Comparison of ENCODE assay signal across 9 cellular contexts in the genomic region with DNA sequence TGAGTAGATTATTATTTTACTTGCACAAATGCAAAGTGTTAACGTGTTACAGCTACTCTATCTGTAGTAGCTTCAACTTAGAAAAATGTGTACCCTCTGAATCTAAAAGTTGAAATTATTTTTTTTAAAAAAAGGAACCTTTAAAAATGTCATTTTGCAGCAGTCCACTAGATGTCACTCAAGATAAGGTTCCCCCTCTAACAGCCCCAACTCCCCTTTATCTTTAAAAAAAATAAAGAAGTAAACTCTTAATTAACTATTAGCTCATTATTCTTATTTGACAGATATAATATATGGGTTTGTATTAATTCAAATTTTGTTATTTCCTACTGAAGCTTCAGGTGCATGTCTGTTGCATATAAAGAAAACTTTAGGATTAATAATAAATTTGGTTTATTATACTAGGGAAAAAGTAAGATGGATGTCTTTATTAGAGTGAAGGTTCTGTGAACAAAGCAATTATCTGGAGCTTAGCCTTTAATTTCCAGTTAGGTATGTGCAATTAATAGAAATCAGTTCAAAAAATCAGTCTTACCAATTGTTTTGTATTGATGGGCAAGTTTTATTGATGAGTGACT.
DNase-seq lines count a peak whose midpoint lies in the region; ATAC-seq and TF ChIP-seq lines count a peak whose summit lies in the region.
"Had no signal": no experiment of that assay in that cellular context is flagged by ENCODE, and none has a peak within 500 bp of the region (broad histone marks: within the 10 kb centered on the region; RNA-seq: fewer than 3 reads in every experiment).

No MANE protein-coding gene starts in this region.

- TF ChIP-seq CTCF in choroid plexus epithelial cell (conservative IDR thresholded peaks at IDR 0.05; ENCODE audit: low read depth, low read length) (peak; percentile 63), esophagus squamous epithelium (IDR thresholded peaks at IDR 0.05) (peak in 2 of 6 experiments; percentile 6 to 13)

- H3K27ac ChIP-seq in esophagus squamous epithelium, result no peak overlapping the region

- no peak for TF ChIP-seq POLR2A in esophagus squamous epithelium (IDR thresholded peaks at IDR 0.05)

- DNase-seq in NCI-H2171 treated with DMSO at 0.1 percent for 48 hours (lab: John Stamatoyannopoulos, UW) (peak; percentile 21), NCI-H2171 (lab: John Stamatoyannopoulos, UW) (no peak), NAMALWA (ENCODE audit: low spot score) (peak; percentile 12), choroid plexus epithelial cell (ENCODE audit: low read depth) (peak; percentile 18), renal cortical epithelial cell (ENCODE audit: low read depth) (peak; percentile 1), esophagus squamous epithelium (lab: John Stamatoyannopoulos, UW) (no peak), NCI-H1436 (lab: John Stamatoyannopoulos, UW) (no peak)
- DNase-seq: C1 segment of cervical spinal cord had no signal

- no peak for ATAC-seq in GM19397 (IDR thresholded peaks at IDR 0.05; ENCODE audit: unreplicated experiment)

- no peaks in the 10 kb centered on the region for H3K4me1 ChIP-seq in esophagus squamous epithelium

- intact Hi-C loops in esophagus squamous epithelium (cut with DNase I), result no loop called here

- WGBS in esophagus squamous epithelium, 2 donors, result 12 to 14% methylated on average over 1 of the region's 1 CpG

- no peak overlapping the region for H3K4me3 ChIP-seq in choroid plexus epithelial cell (ENCODE audit: low read depth, low read length)
- no peak overlapping the region for H3K4me3 ChIP-seq in esophagus squamous epithelium

- peaks cover 0 to 10% (median 0%) of the 10 kb centered on the region in 3 donors for H3K9me3 ChIP-seq in esophagus squamous epithelium

- H3K27me3 ChIP-seq in esophagus squamous epithelium, result no peaks in the 10 kb centered on the region

- H3K36me3 ChIP-seq in esophagus squamous epithelium, result no peaks in the 10 kb centered on the region

Comparison
In these comparisons a context has a peak if more than half of its experiments do, and no peak if none do; other contexts are left out.
1. DNase-seq: peak in NCI-H2171 treated with DMSO at 0.1 percent for 48 hours (single experiment), NAMALWA (single experiment), choroid plexus epithelial cell (single experiment) and renal cortical epithelial cell (single experiment); none in NCI-H2171 (single experiment), esophagus squamous epithelium (single experiment) and NCI-H1436 (single experiment).